Comparison of ENCODE assay signal across 21 cellular contexts in genomic region chr4:169142906-169143305, GRCh38.
"Had no signal": no experiment of that assay in that cellular context is flagged by ENCODE, and none has a peak within 500 bp of the region (broad histone marks: within the 10 kb centered on the region; RNA-seq: fewer than 3 reads in every experiment).

No MANE protein-coding gene starts in this region.

- H3K4me3 Mint-ChIP-seq: activated CD4-positive, alpha-beta T cell treated with anti-CD3 and anti-CD28 coated beads, Interleukin-2, amount 10 ng/mL, durations not matched to agents 7 days and 5 days; activated CD8-positive, alpha-beta memory T cell treated with anti-CD3 and anti-CD28 coated beads, Interleukin-2, amount 10 ng/mL, durations not matched to agents 7 days and 5 days; activated CD8-positive, alpha-beta T cell treated with anti-CD3 and anti-CD28 coated beads for 36 hours; activated naive CD8-positive, alpha-beta T cell treated with anti-CD3 and anti-CD28 coated beads, Interleukin-2, amount 50 U/mL, for 24 hours; activated T-helper 1 cell treated with anti-CD3 and anti-CD28 coated beads, Interleukin-12 subunit alpha, Interleukin-12 subunit beta, Interleukin-2, Interleukin-4 antibody, amounts not matched to agents 30 ng/mL and 10 ng/mL and 1 ng/mL, durations not matched to agents 14 hours and 24 hours and 36 hours; immature natural killer cell; stimulated activated naive CD8-positive, alpha-beta T cell treated with anti-CD3 and anti-CD28 coated beads, Interleukin-15, Interleukin-2, amounts not matched to agents 100 ng/mL and 50 ng/mL, for 24 hours; T-helper 2 cell treated with Interferon-gamma antibody and Interleukin-4, amounts not matched to agents 5 μg/mL and 100 μg/mL, for 36 hours had no signal

- H3K4me2 ChIP-seq: hepatocyte had no signal

- H3K9me3 ChIP-seq: right lobe of liver, tibial nerve had no signal

- H3K27me3 ChIP-seq: hepatocyte, right lobe of liver, tibial nerve had no signal

- H3K36me3 Mint-ChIP-seq: activated CD8-positive, alpha-beta memory T cell treated with anti-CD3 and anti-CD28 coated beads, Interleukin-2, amount 10 ng/mL, durations not matched to agents 7 days and 5 days; immature natural killer cell had no signal

- ATAC-seq: activated CD8-positive, alpha-beta memory T cell treated with anti-CD3 and anti-CD28 coated beads, Interleukin-2, amount 10 ng/mL, durations not matched to agents 7 days and 5 days; activated CD8-positive, alpha-beta T cell treated with anti-CD3 and anti-CD28 coated beads for 36 hours; activated naive CD8-positive, alpha-beta T cell treated with anti-CD3 and anti-CD28 coated beads, Interleukin-2, amount 50 U/mL, for 24 hours; right lobe of liver had no signal

- H3K27ac Mint-ChIP-seq: activated CD4-positive, alpha-beta T cell treated with anti-CD3 and anti-CD28 coated beads, Interleukin-2, amount 10 ng/mL, durations not matched to agents 7 days and 5 days; activated CD8-positive, alpha-beta memory T cell treated with anti-CD3 and anti-CD28 coated beads, Interleukin-2, amount 10 ng/mL, durations not matched to agents 7 days and 5 days; activated CD8-positive, alpha-beta T cell treated with anti-CD3 and anti-CD28 coated beads for 36 hours; activated naive CD8-positive, alpha-beta T cell treated with anti-CD3 and anti-CD28 coated beads, Interleukin-2, amount 50 U/mL, for 24 hours; activated T-helper 1 cell treated with anti-CD3 and anti-CD28 coated beads, Interleukin-12 subunit alpha, Interleukin-12 subunit beta, Interleukin-2, Interleukin-4 antibody, amounts not matched to agents 30 ng/mL and 10 ng/mL and 1 ng/mL, durations not matched to agents 14 hours and 24 hours and 36 hours; immature natural killer cell; stimulated activated naive CD8-positive, alpha-beta T cell treated with anti-CD3 and anti-CD28 coated beads, Interleukin-15, Interleukin-2, amounts not matched to agents 100 ng/mL and 50 ng/mL, for 24 hours; T-helper 2 cell treated with Interferon-gamma antibody and Interleukin-4, amounts not matched to agents 5 μg/mL and 100 μg/mL, for 36 hours had no signal

- H3K9me3 Mint-ChIP-seq: activated CD4-positive, alpha-beta T cell treated with anti-CD3 and anti-CD28 coated beads, Interleukin-2, amount 10 ng/mL, durations not matched to agents 7 days and 5 days; activated CD8-positive, alpha-beta T cell treated with anti-CD3 and anti-CD28 coated beads for 36 hours; activated naive CD8-positive, alpha-beta T cell treated with anti-CD3 and anti-CD28 coated beads, Interleukin-2, amount 50 U/mL, for 24 hours; activated T-helper 1 cell treated with anti-CD3 and anti-CD28 coated beads, Interleukin-12 subunit alpha, Interleukin-12 subunit beta, Interleukin-2, Interleukin-4 antibody, amounts not matched to agents 30 ng/mL and 10 ng/mL and 1 ng/mL, durations not matched to agents 14 hours and 24 hours and 36 hours; immature natural killer cell; stimulated activated naive CD8-positive, alpha-beta T cell treated with anti-CD3 and anti-CD28 coated beads, Interleukin-15, Interleukin-2, amounts not matched to agents 100 ng/mL and 50 ng/mL, for 24 hours; T-helper 2 cell treated with Interferon-gamma antibody and Interleukin-4, amounts not matched to agents 5 μg/mL and 100 μg/mL, for 36 hours had no signal

- H3K4me1 ChIP-seq: right lobe of liver had no signal

- DNase-seq: activated CD4-positive, alpha-beta T cell treated with anti-CD3 and anti-CD28 coated beads, Interleukin-2, amount 10 ng/mL, durations not matched to agents 7 days and 5 days; activated CD4-positive, CD25-positive, alpha-beta regulatory T cell treated with anti-CD3 and anti-CD28 coated beads, Interleukin-2, amount 50 U/mL, for 72 hours; activated CD8-positive, alpha-beta memory T cell treated with anti-CD3 and anti-CD28 coated beads, Interleukin-2, amount 10 ng/mL, durations not matched to agents 7 days and 5 days; activated CD8-positive, alpha-beta T cell treated with anti-CD3 and anti-CD28 coated beads for 36 hours; activated gamma-delta T cell; activated naive CD4-positive, alpha-beta T cell treated with anti-CD3 and anti-CD28 coated beads, Interleukin-2, amount 50 U/mL, for 16 hours; activated naive CD8-positive, alpha-beta T cell treated with anti-CD3 and anti-CD28 coated beads, Interleukin-2, amount 50 U/mL, for 24 hours; activated T-cell treated with anti-CD3 and anti-CD28 coated beads for 4 hours; cerebellar nuclear complex; foreskin melanocyte; immature natural killer cell; right lobe of liver; stimulated activated CD4-positive, alpha-beta T cell treated with anti-CD3 and anti-CD28 coated beads, Interleukin-1b, Interleukin-23, amount 100 ng/mL, for 48 hours; WERI-Rb-1 had no signal

- H3K36me3 ChIP-seq: right lobe of liver, tibial nerve, WERI-Rb-1 had no signal

- H3K27ac ChIP-seq: coronary artery, hepatocyte, right lobe of liver, skin epidermis, tibial nerve, WERI-Rb-1 had no signal

- H2AFZ ChIP-seq: hepatocyte had no signal

- H3K4me1 Mint-ChIP-seq: activated CD4-positive, alpha-beta T cell treated with anti-CD3 and anti-CD28 coated beads, Interleukin-2, amount 10 ng/mL, durations not matched to agents 7 days and 5 days; activated CD8-positive, alpha-beta memory T cell treated with anti-CD3 and anti-CD28 coated beads, Interleukin-2, amount 10 ng/mL, durations not matched to agents 7 days and 5 days; activated naive CD8-positive, alpha-beta T cell treated with anti-CD3 and anti-CD28 coated beads, Interleukin-2, amount 50 U/mL, for 24 hours had no signal

- H3K4me3 ChIP-seq: coronary artery, hepatocyte, right lobe of liver, skin epidermis, tibial nerve had no signal
